In genomic region chr1:161119379-161120061, GRCh38 we compare ENCODE assay signal across 8 cellular contexts. TPM values are rescaled to one million over a fixed set of nuclear protein-coding genes. Genes with fewer than 3 reads are reported as not detected.
A peak's percentile ranks its signal among the peaks of the same experiment; 100 is the strongest.
DNase-seq lines count a peak whose midpoint lies in the region; ATAC-seq and TF ChIP-seq lines count a peak whose summit lies in the region.

No MANE protein-coding gene starts in this region.

- H3K9me3 Mint-ChIP-seq in endodermal cell: no peaks in the 10 kb centered on the region
- H3K9me3 Mint-ChIP-seq in naive thymus-derived CD4-positive, alpha-beta T cell: no peaks in the 10 kb centered on the region

- H3K9ac ChIP-seq in MM.1S (ENCODE audit: low read length) (no peak overlapping the region), endodermal cell (ENCODE audit: extremely low read depth, low read length, poor library complexity, severe bottlenecking) (peak overlapping the region; percentile 87)

- peak overlapping the region; percentile 82; the same call in 1 of the 2 replicates for H3K4me2 ChIP-seq in MM.1S (ENCODE audit: low read depth, low read length)

- no peaks in the 10 kb centered on the region for H3K9me2 ChIP-seq in MM.1S (replicated peaks; ENCODE audit: insufficient read depth, low read length)

- POLR2A ChIA-PET in naive thymus-derived CD4-positive, alpha-beta T cell (lab: Charles Lee): interaction anchor here (2.8 to 2.9 kb wide), 2 partner anchors 9 to 45 kb away, joined by 15 to 16 read pairs; partner anchors contain the start of gene PPOX

- H3K27me3 Mint-ChIP-seq in endodermal cell (ENCODE audit: insufficient read depth): no peaks in the 10 kb centered on the region
- H3K27me3 Mint-ChIP-seq in naive thymus-derived CD4-positive, alpha-beta T cell: no peaks in the 10 kb centered on the region

- H2AFZ ChIP-seq in MM.1S (ENCODE audit: low read length): no peak overlapping the region

- H3K9me3 ChIP-seq in MM.1S (replicated peaks; ENCODE audit: insufficient read depth, low read length) (no peaks in the 10 kb centered on the region), endodermal cell (ENCODE audit: control insufficient read depth, low read length) (no peaks in the 10 kb centered on the region), tibial artery (no peaks in the 10 kb centered on the region)
- H3K9me3 ChIP-seq in naive thymus-derived CD4-positive, alpha-beta T cell (ENCODE audit: control insufficient read depth in 2 of 3, low read length in 3 of 3): no peaks in the 10 kb centered on the region

- H3K4me1 ChIP-seq in MM.1S (ENCODE audit: low read length) (peaks cover 28% of the 10 kb centered on the region), endodermal cell (ENCODE audit: control insufficient read depth, insufficient read depth, low read length) (peaks cover 8% of the 10 kb centered on the region), tibial artery (peaks cover 0 to 53% (median 40%) of the 10 kb centered on the region in 4 donors)
- H3K4me1 ChIP-seq in naive thymus-derived CD4-positive, alpha-beta T cell (ENCODE audit: control insufficient read depth in 2 of 2, insufficient read depth in 2 of 2, low read length in 2 of 2): peaks cover 31 to 35% of the 10 kb centered on the region in 2 donors

- H3K36me3 Mint-ChIP-seq in endodermal cell (ENCODE audit: low read depth): peaks cover 49% of the 10 kb centered on the region
- H3K36me3 Mint-ChIP-seq in naive thymus-derived CD4-positive, alpha-beta T cell: peaks cover 10 to 31% (median 15%) of the 10 kb centered on the region in 5 donors

- peaks cover 17% of the 10 kb centered on the region for H3K4me1 Mint-ChIP-seq in endodermal cell
- peaks cover 32 to 66% (median 62%) of the 10 kb centered on the region in 7 donors for H3K4me1 Mint-ChIP-seq in naive thymus-derived CD4-positive, alpha-beta T cell

- peak; percentile 75 for ATAC-seq in naive thymus-derived CD4-positive, alpha-beta T cell
- no peak for ATAC-seq in HG02763 (IDR thresholded peaks at IDR 0.05; ENCODE audit: unreplicated experiment)

- intact Hi-C loops in naive thymus-derived CD4-positive, alpha-beta T cell (cut with micrococcal nuclease): loop anchor here (1.0 to 5.0 kb wide), 6 partner anchors 21 to 777 kb away; partner anchors contain the start of genes COPA (in 1 of the 2), KLHDC9 (in 1 of the 2), LY9 (in 1 of the 2) and NCSTN (in 1 of the 2)
- intact Hi-C loops in tibial artery (cut with DNase I; ENCODE audit: low total_unique reads): no loop called here

- TF ChIP-seq CTCF in GM20000 (IDR thresholded peaks at IDR 0.05; ENCODE audit: extremely low read depth, missing control alignments): no peak
- TF ChIP-seq CTCF in MM.1S (IDR thresholded peaks at IDR 0.05; ENCODE audit: low read length): peak; percentile 57
- peak; percentile 66 for TF ChIP-seq CTCF in endodermal cell (conservative IDR thresholded peaks at IDR 0.05)
- TF ChIP-seq CTCF in tibial artery (IDR thresholded peaks at IDR 0.05): peak; percentile 23 to 39

- CTCF ChIA-PET in naive thymus-derived CD4-positive, alpha-beta T cell (lab: Charles Lee): interaction anchor here (0.9 kb wide), 1 partner anchor 106 kb away, joined by 3 read pairs; the partner anchor contains the start of gene TOMM40L

- peak overlapping the region; percentile 98 for H3K27ac Mint-ChIP-seq in endodermal cell
- H3K27ac Mint-ChIP-seq in naive thymus-derived CD4-positive, alpha-beta T cell: peak overlapping the region; percentile 57 to 99 (median 93)

- H3K36me3 ChIP-seq in MM.1S (replicated peaks; ENCODE audit: insufficient read depth, low read length) (0 out of 2 replicates have a peak, but pooled peaks cover 5% of the 10 kb centered on the region), endodermal cell (ENCODE audit: control insufficient read depth, insufficient read depth, low read length) (peaks cover 56% of the 10 kb centered on the region), tibial artery (peaks cover 38 to 50% (median 46%) of the 10 kb centered on the region in 3 donors)
- peaks cover 4 to 50% (median 16%) of the 10 kb centered on the region in 3 experiments for H3K36me3 ChIP-seq in naive thymus-derived CD4-positive, alpha-beta T cell (ENCODE audit: control insufficient read depth in 2 of 3, insufficient read depth in 3 of 3, low read length in 3 of 3)

- H3K27me3 ChIP-seq in MM.1S (replicated peaks; ENCODE audit: insufficient read depth, low read length): no peaks in the 10 kb centered on the region
- no peaks in the 10 kb centered on the region for H3K27me3 ChIP-seq in endodermal cell (ENCODE audit: control insufficient read depth, insufficient read depth, low read length, poor library complexity, severe bottlenecking)
- no peaks in the 10 kb centered on the region for H3K27me3 ChIP-seq in naive thymus-derived CD4-positive, alpha-beta T cell (ENCODE audit: control insufficient read depth in 2 of 2, insufficient read depth in 2 of 2, low read length in 2 of 2)
- no peaks in the 10 kb centered on the region for H3K27me3 ChIP-seq in tibial artery

- H3K4me3 ChIP-seq in MM.1S (ENCODE audit: low read length) (no peak overlapping the region; the same call in 1 of the 2 replicates), endodermal cell (ENCODE audit: low read length) (peak overlapping the region; percentile 99), tibial artery (peak overlapping the region in 1 of 2 donors; percentile 93)
- H3K4me3 ChIP-seq in naive thymus-derived CD4-positive, alpha-beta T cell (ENCODE audit: low read length): no peak overlapping the region

- no peaks in the 10 kb centered on the region for H4K20me1 ChIP-seq in MM.1S (ENCODE audit: insufficient read depth, low read length)

- peaks cover 61% of the 10 kb centered on the region for H3K79me2 ChIP-seq in MM.1S (ENCODE audit: low read length)

- WGBS in endodermal cell (ENCODE audit: insufficient coverage in 1 of 2, insufficient read length in 1 of 2), 2 experiments: 86% methylated on average over 3 to 4 of the region's 4 CpGs

- H3K27ac ChIP-seq in MM.1S (ENCODE audit: low read length): peak overlapping the region; percentile 13; the same call in 1 of the 2 replicates
- H3K27ac ChIP-seq in endodermal cell (ENCODE audit: low read depth, low read length): no peak overlapping the region
- peak overlapping the region; percentile 92 for H3K27ac ChIP-seq in naive thymus-derived CD4-positive, alpha-beta T cell (ENCODE audit: low read depth, low read length)
- peak overlapping the region; percentile 93 to 95 for H3K27ac ChIP-seq in tibial artery

- DNase-seq in AG20443 (ENCODE audit: low spot score) (peak; percentile 77), GM20000 (ENCODE audit: low spot score) (peak; percentile 78), MM.1S (peak; percentile 80), endodermal cell (peak; percentile 85), tibial artery (no peak)
- DNase-seq in activated CD4-positive, alpha-beta T cell treated with anti-CD3 and anti-CD28 coated beads, Interleukin-2, amount 50 U/mL, for 1 hour: peak; percentile 53
- DNase-seq in naive thymus-derived CD4-positive, alpha-beta T cell: peak in 8 of 9 donors; percentile 54 to 83 (median 64)

- H3K4me3 Mint-ChIP-seq in endodermal cell: peak overlapping the region; percentile 96
- H3K4me3 Mint-ChIP-seq in naive thymus-derived CD4-positive, alpha-beta T cell: peak overlapping the region; percentile 60 to 99 (median 95)

- 0 out of 2 replicates have a peak, but pooled peaks cover 15% of the 10 kb centered on the region for H3F3A ChIP-seq in MM.1S (ENCODE audit: insufficient read depth, low read length)

RNA-seq across cellular contexts. Expression of gene NIT1, which starts 1.6 kb away (rescaled TPM):
- 10 to 100 TPM; 51.0 to 65.1 TPM for total RNA-seq in endodermal cell
- 61.7 TPM for polyA plus RNA-seq in endodermal cell (2013, experiment 1 of 2)
- 50.8 TPM for polyA plus RNA-seq in endodermal cell (2013, experiment 2 of 2)
- total RNA-seq in naive thymus-derived CD4-positive, alpha-beta T cell: 10 to 100 TPM; 23.3 to 49.6 (median 41.8) TPM
- 10 to 100 TPM; 14.1 to 28.4 TPM for polyA plus RNA-seq in naive thymus-derived CD4-positive, alpha-beta T cell

RNA-seq across cellular contexts. Expression of gene PFDN2, which starts 1.7 kb away (rescaled TPM):
- total RNA-seq in endodermal cell: 10 to 100 TPM; 62.9 to 95.7 TPM
- 114 TPM for polyA plus RNA-seq in endodermal cell (2013, experiment 1 of 2)
- polyA plus RNA-seq in endodermal cell (2013, experiment 2 of 2): 112 TPM
- total RNA-seq in naive thymus-derived CD4-positive, alpha-beta T cell: 10 to 100 TPM; 32.0 to 67.9 (median 34.0) TPM
- 10 to 100 TPM; 66.6 to 84.0 TPM for polyA plus RNA-seq in naive thymus-derived CD4-positive, alpha-beta T cell

RNA-seq across cellular contexts. Expression of gene DEDD, which starts 12.9 kb away (rescaled TPM):
- 10 to 100 TPM; 34.2 to 39.8 TPM for total RNA-seq in endodermal cell
- 35.4 TPM for polyA plus RNA-seq in endodermal cell (2013, experiment 1 of 2)
- polyA plus RNA-seq in endodermal cell (2013, experiment 2 of 2): 30.3 TPM
- 10 to 100 TPM; 34.3 to 43.0 (median 36.0) TPM for total RNA-seq in naive thymus-derived CD4-positive, alpha-beta T cell
- 10 to 100 TPM; 34.0 to 48.7 TPM for polyA plus RNA-seq in naive thymus-derived CD4-positive, alpha-beta T cell

RNA-seq across cellular contexts. Expression of gene KLHDC9, which starts 21.4 kb away (rescaled TPM):
- 10 to 100 TPM; 14.6 to 25.4 TPM for total RNA-seq in endodermal cell
- polyA plus RNA-seq in endodermal cell (2013, experiment 1 of 2): 14.0 TPM
- 10.8 TPM for polyA plus RNA-seq in endodermal cell (2013, experiment 2 of 2)
- total RNA-seq in naive thymus-derived CD4-positive, alpha-beta T cell: 1 to 10 TPM in 1 of 5 experiments, under 1 TPM in 1, not detected in 3; 0.40 to 1.1 TPM
- under 1 TPM in 1 of 2 donors, not detected in 1; 0.74 TPM for polyA plus RNA-seq in naive thymus-derived CD4-positive, alpha-beta T cell

RNA-seq across cellular contexts. Expression of gene NECTIN4, which starts 30.2 kb away (rescaled TPM):
- total RNA-seq in endodermal cell: not detected
- not detected for polyA plus RNA-seq in endodermal cell (2013, experiment 1 of 2)
- polyA plus RNA-seq in endodermal cell (2013, experiment 2 of 2): not detected
- total RNA-seq in naive thymus-derived CD4-positive, alpha-beta T cell: not detected
- not detected for polyA plus RNA-seq in naive thymus-derived CD4-positive, alpha-beta T cell

Comparison
In these comparisons a context has a peak if more than half of its experiments do, and no peak if none do; other contexts are left out.
1. DNase-seq: peak in AG20443 (single experiment), GM20000 (single experiment), MM.1S (single experiment), activated CD4-positive, alpha-beta T cell treated with anti-CD3 and anti-CD28 coated beads, Interleukin-2, amount 50 U/mL, for 1 hour (single experiment), endodermal cell (single experiment) and naive thymus-derived CD4-positive, alpha-beta T cell (8 of 9); none in tibial artery (0 of 2).